Comparison of ENCODE assay signal across 22 cellular contexts in genomic region chr7:135316648-135317313, GRCh38.
"Had no signal": no experiment of that assay in that cellular context is flagged by ENCODE, and none has a peak within 500 bp of the region (broad histone marks: within the 10 kb centered on the region; RNA-seq: fewer than 3 reads in every experiment).

No MANE protein-coding gene starts in this region.

- H3K4me3 ChIP-seq: colonic mucosa, dorsolateral prefrontal cortex, sigmoid colon, smooth muscle cell, thyroid gland had no signal

- H3K27ac ChIP-seq: breast epithelium, colonic mucosa, parathyroid adenoma, sigmoid colon, thyroid gland had no signal

- H3K79me2 ChIP-seq: parathyroid adenoma had no signal

- H3K27ac Mint-ChIP-seq: activated CD4-positive, alpha-beta memory T cell treated with anti-CD3 and anti-CD28 coated beads for 36 hours; activated naive CD8-positive, alpha-beta T cell treated with anti-CD3 and anti-CD28 coated beads for 36 hours; natural killer cell treated with Interleukin-12 subunit alpha and Interleukin-12 subunit beta and Interleukin-15 and Interleukin-18, amount 100 ng/mL, for 72 hours had no signal

- H3K9me3 ChIP-seq: breast epithelium, colonic mucosa, sigmoid colon, thyroid gland had no signal

- ATAC-seq: left ventricle myocardium superior; natural killer cell treated with Interleukin-12 subunit alpha and Interleukin-12 subunit beta and Interleukin-15 and Interleukin-18, amount 100 ng/mL, for 72 hours had no signal

- H3K4me3 Mint-ChIP-seq: activated CD4-positive, alpha-beta memory T cell treated with anti-CD3 and anti-CD28 coated beads for 36 hours; activated naive CD8-positive, alpha-beta T cell treated with anti-CD3 and anti-CD28 coated beads for 36 hours; central memory CD8-positive, alpha-beta T cell; natural killer cell treated with Interleukin-12 subunit alpha and Interleukin-12 subunit beta and Interleukin-15 and Interleukin-18, amount 100 ng/mL, for 72 hours had no signal

- H3K9ac ChIP-seq: parathyroid adenoma had no signal

- H3K27me3 Mint-ChIP-seq: activated CD4-positive, alpha-beta memory T cell treated with anti-CD3 and anti-CD28 coated beads for 36 hours; activated naive CD8-positive, alpha-beta T cell treated with anti-CD3 and anti-CD28 coated beads for 36 hours; natural killer cell treated with Interleukin-12 subunit alpha and Interleukin-12 subunit beta and Interleukin-15 and Interleukin-18, amount 100 ng/mL, for 72 hours had no signal

- H3K4me2 ChIP-seq: smooth muscle cell had no signal

- H3K9me3 Mint-ChIP-seq: activated CD4-positive, alpha-beta memory T cell treated with anti-CD3 and anti-CD28 coated beads for 36 hours; activated naive CD8-positive, alpha-beta T cell treated with anti-CD3 and anti-CD28 coated beads for 36 hours; central memory CD8-positive, alpha-beta T cell; natural killer cell treated with Interleukin-12 subunit alpha and Interleukin-12 subunit beta and Interleukin-15 and Interleukin-18, amount 100 ng/mL, for 72 hours had no signal

- H2AFZ ChIP-seq: parathyroid adenoma had no signal

- H3K36me3 ChIP-seq: breast epithelium, colonic mucosa, sigmoid colon, thyroid gland had no signal

- H3K4me1 ChIP-seq: colonic mucosa had no signal

- DNase-seq: activated CD4-positive, alpha-beta memory T cell treated with anti-CD3 and anti-CD28 coated beads for 36 hours; activated CD4-positive, alpha-beta T cell treated with anti-CD3 and anti-CD28 coated beads for 48 hours; activated naive CD4-positive, alpha-beta T cell treated with Interleukin-2 at 50 U/mL for 16 hours; activated naive CD8-positive, alpha-beta T cell treated with anti-CD3 and anti-CD28 coated beads for 36 hours; activated T-cell treated with anti-CD3 and anti-CD28 coated beads, Interleukin-2, amount 50 U/mL, for 48 hours; foreskin fibroblast; kidney glomerular epithelial cell; left ventricle myocardium superior; midbrain; nucleus accumbens; sigmoid colon; stimulated activated CD4-positive, alpha-beta T cell treated with anti-CD3 and anti-CD28 coated beads, Interleukin-2, amount 100 ng/mL, for 48 hours; stimulated activated CD8-positive, alpha-beta memory T cell treated with anti-CD3 and anti-CD28 coated beads, Interleukin-4, amount 100 ng/mL, for 48 hours; stimulated activated naive CD4-positive, alpha-beta T cell had no signal

- H3K36me3 Mint-ChIP-seq: activated CD4-positive, alpha-beta memory T cell treated with anti-CD3 and anti-CD28 coated beads for 36 hours; activated naive CD8-positive, alpha-beta T cell treated with anti-CD3 and anti-CD28 coated beads for 36 hours; natural killer cell treated with Interleukin-12 subunit alpha and Interleukin-12 subunit beta and Interleukin-15 and Interleukin-18, amount 100 ng/mL, for 72 hours had no signal

- H3K4me1 Mint-ChIP-seq: activated naive CD8-positive, alpha-beta T cell treated with anti-CD3 and anti-CD28 coated beads for 36 hours; central memory CD8-positive, alpha-beta T cell had no signal

- H3K27me3 ChIP-seq: breast epithelium, colonic mucosa, dorsolateral prefrontal cortex, sigmoid colon, thyroid gland had no signal
